In genomic region chr1:1402901-1403392, GRCh38 we compare ENCODE assay signal across 1 cellular context.
A peak's percentile ranks its signal among the peaks of the same experiment; 100 is the strongest.
TF ChIP-seq lines count a peak whose summit lies in the region.
"Not testable (repeated sequence)": the region's sequence is repeated elsewhere in the genome, so short reads cannot be mapped to it uniquely, and the experiment has no call there.

No MANE protein-coding gene starts in this region.

TF ChIP-seq in HepG2, 621 proteins besides CTCF, POLR2A, EP300 and RAD21:
- TF ChIP-seq TCF12 (IDR thresholded peaks at IDR 0.05): not testable (repeated sequence)
- TF ChIP-seq TCF12 (CRISPR knock-in tag; IDR thresholded peaks at IDR 0.05): 0 out of 2 replicates have a peak, but pooled peaks have one; percentile 24
- TF ChIP-seq RBFOX2 (IDR thresholded peaks at IDR 0.05; ENCODE audit: low read depth, low read length): peak; percentile 68
